Comparison of ENCODE assay signal across 19 cellular contexts in the genomic region with DNA sequence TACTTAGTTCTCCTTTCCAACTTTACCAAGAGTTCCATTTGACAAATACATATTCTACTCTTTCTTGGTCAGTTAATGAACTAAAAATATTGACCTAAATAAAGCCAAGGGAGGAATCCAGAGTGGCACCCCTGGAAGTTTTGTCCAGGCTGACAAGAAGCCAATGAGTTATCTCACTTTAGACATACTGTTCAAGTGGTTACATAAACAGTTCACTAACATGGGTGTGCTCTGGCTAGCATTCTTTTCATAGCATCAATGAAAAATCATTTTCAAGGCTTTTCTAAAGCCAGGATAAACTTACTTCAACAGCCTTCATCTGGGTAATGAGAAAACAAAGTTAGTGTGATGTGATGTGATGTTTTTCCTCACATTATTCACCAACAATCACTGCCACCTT.
DNase-seq lines count a peak whose midpoint lies in the region; ATAC-seq and TF ChIP-seq lines count a peak whose summit lies in the region.
"Had no signal": no experiment of that assay in that cellular context is flagged by ENCODE, and none has a peak within 500 bp of the region (broad histone marks: within the 10 kb centered on the region; RNA-seq: fewer than 3 reads in every experiment).

No MANE protein-coding gene starts in this region.

- intact Hi-C loops in left ventricle myocardium superior (cut with micrococcal nuclease), result no loop called here
- intact Hi-C loops in heart left ventricle (cut with DNase I), result no loop called here
- intact Hi-C loops in left lung (cut with DNase I), result no loop called here
- intact Hi-C loops in mammary epithelial cell (cut with micrococcal nuclease), result no loop called here

- H3K4me1 ChIP-seq in heart left ventricle (peaks cover 0 to 14% (median 5%) of the 10 kb centered on the region in 12 donors), left lung (no peaks in the 10 kb centered on the region), foreskin keratinocyte (no peaks in the 10 kb centered on the region), mammary epithelial cell (ENCODE audit: insufficient read depth, low read length) (no peaks in the 10 kb centered on the region)

- no peak overlapping the region for H3K4me3 ChIP-seq in heart left ventricle
- H3K4me3 ChIP-seq in left lung, result no peak overlapping the region
- H3K4me3 ChIP-seq in mammary epithelial cell (replicated peaks in 1 of 3; ENCODE audit: insufficient read depth in 1 of 3, low read depth in 2 of 3, low read length in 3 of 3), result no peak overlapping the region

- no TSS peak for BruUV-seq in mammary epithelial cell (replicated peaks; lab: Mats Ljungman, UMichigan)

- TF ChIP-seq CTCF in heart left ventricle (IDR thresholded peaks at IDR 0.05) (no peak), left lung (IDR thresholded peaks at IDR 0.05) (no peak), foreskin keratinocyte (conservative IDR thresholded peaks at IDR 0.05) (no peak), mammary epithelial cell (conservative IDR thresholded peaks at IDR 0.05 in 1 of 2, IDR thresholded peaks at IDR 0.05 in 1 of 2; ENCODE audit: extremely low read depth in 1 of 2, insufficient read depth in 1 of 2, low read depth in 1 of 2, low read length in 2 of 2) (no peak)

- no peak overlapping the region for H3K4me2 ChIP-seq in mammary epithelial cell (ENCODE audit: insufficient read depth, low read depth, low read length)

- H3K9me3 ChIP-seq in heart left ventricle (no peaks in the 10 kb centered on the region), left lung (no peaks in the 10 kb centered on the region), mammary epithelial cell (replicated peaks; ENCODE audit: insufficient read depth, low read length) (no peaks in the 10 kb centered on the region)

- dilution Hi-C loops in mammary epithelial cell (cut with HindIII; ENCODE audit: low sequenced_read_pairs), result no loop called here

- in situ Hi-C loops in mammary epithelial cell (cut with MboI; ENCODE audit: low sequenced_read_pairs in 2 of 2), result no loop called here

- H3K36me3 ChIP-seq in heart left ventricle (no peaks in the 10 kb centered on the region), left lung (no peaks in the 10 kb centered on the region), mammary epithelial cell (ENCODE audit: insufficient read depth, low read length) (no peaks in the 10 kb centered on the region)

- H3K9ac ChIP-seq in mammary epithelial cell (ENCODE audit: insufficient read depth, low read length), result no peak overlapping the region

- no peak overlapping the region for H3K27ac ChIP-seq in heart left ventricle
- peak overlapping the region in 1 of 2 donors; percentile 11 for H3K27ac ChIP-seq in left lung
- no peak overlapping the region for H3K27ac ChIP-seq in foreskin keratinocyte
- H3K27ac ChIP-seq in mammary epithelial cell (ENCODE audit: insufficient read depth, low read depth, low read length), result no peak overlapping the region

- CTCF ChIA-PET in mammary epithelial cell (lab: Charles Lee; ENCODE audit: low non-redundant PET), result no interaction called here

- ATAC-seq in left ventricle myocardium superior (peak; percentile 67), heart left ventricle (no peak), left lung (peak; percentile 76), foreskin keratinocyte (no peak)
- ATAC-seq: Right ventricle myocardium inferior had no signal

- no peak for DNase-seq in left ventricle myocardium superior
- DNase-seq in heart left ventricle, result no peak
- DNase-seq in amniotic epithelial cell (ENCODE audit: low read depth), result peak; percentile 46
- DNase-seq in left lung, result no peak
- DNase-seq in NCI-H2029 (lab: John Stamatoyannopoulos, UW), result no peak
- DNase-seq in NCI-H446 treated with DMSO at 0.1 percent for 48 hours (lab: John Stamatoyannopoulos, UW), result no peak
- no peak for DNase-seq in foreskin keratinocyte
- DNase-seq in mammary epithelial cell, result no peak
- DNase-seq: 8988T; CD4-positive, alpha-beta memory T cell; DMS153; GOT3; MM.1S; NCI-H1092; NCI-H146; NCI-H2081; NCI-H510A treated with DMSO at 0.1 percent for 48 hours; NCI-H774 had no signal

- H2AFZ ChIP-seq in mammary epithelial cell (ENCODE audit: low read depth, low read length), result no peak overlapping the region

- no peaks in the 10 kb centered on the region for H3K79me2 ChIP-seq in mammary epithelial cell (ENCODE audit: insufficient read depth, low read length)

- H3K27me3 ChIP-seq in heart left ventricle, result no peaks in the 10 kb centered on the region
- no peaks in the 10 kb centered on the region for H3K27me3 ChIP-seq in left lung
- H3K27me3 ChIP-seq in foreskin keratinocyte, result no peaks in the 10 kb centered on the region
- no peaks in the 10 kb centered on the region for H3K27me3 ChIP-seq in mammary epithelial cell (ENCODE audit: insufficient read depth, low read length)

- no peak for TF ChIP-seq POLR2A in heart left ventricle (IDR thresholded peaks at IDR 0.05)

- no peaks in the 10 kb centered on the region for H4K20me1 ChIP-seq in mammary epithelial cell (ENCODE audit: insufficient read depth, low read length)

Comparison
In these comparisons a context has a peak if more than half of its experiments do, and no peak if none do; other contexts are left out.
1. ATAC-seq: peak in left ventricle myocardium superior (single experiment) and left lung (single experiment); none in heart left ventricle (0 of 4) and foreskin keratinocyte (single experiment).